ENCODE assay signal across 17 cellular contexts in the genomic region with DNA sequence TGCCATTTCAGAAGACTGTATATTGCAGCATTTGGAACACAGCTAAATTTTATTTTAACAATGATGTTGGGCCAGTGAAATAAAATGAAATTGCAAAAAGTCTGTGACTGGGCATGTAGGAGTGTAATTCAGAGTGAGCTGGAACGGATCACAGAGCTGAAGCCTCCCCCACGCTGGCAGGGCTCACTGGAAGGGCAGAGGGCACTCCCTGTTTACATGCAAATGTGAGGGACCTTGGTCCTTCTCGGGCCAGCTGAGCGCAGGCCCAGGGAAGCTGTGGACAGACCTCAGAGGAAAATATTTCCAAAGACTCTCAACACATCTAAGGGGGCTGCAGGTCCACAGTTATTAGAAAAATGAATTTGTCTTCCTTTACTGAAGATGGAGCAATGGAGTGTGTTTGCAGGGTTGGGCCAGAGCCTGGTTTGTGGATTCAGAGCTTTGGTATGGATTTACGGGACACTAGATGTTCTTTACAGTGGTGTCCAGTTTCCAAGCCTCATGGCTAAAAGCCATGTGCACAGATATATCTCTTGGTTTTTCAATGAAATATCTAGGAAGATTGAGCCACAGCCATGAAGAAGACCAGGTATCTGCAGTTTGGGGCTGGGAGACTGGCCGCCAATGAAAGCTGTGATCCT. TPM values are rescaled to one million over a fixed set of nuclear protein-coding genes. Genes with fewer than 3 reads are reported as not detected.
DNase-seq lines count a peak whose midpoint lies in the region; ATAC-seq, FAIRE-seq and TF ChIP-seq lines count a peak whose summit lies in the region.
"Had no signal": no experiment of that assay in that cellular context is flagged by ENCODE, and none has a peak within 500 bp of the region (broad histone marks: within the 10 kb centered on the region; RNA-seq: fewer than 3 reads in every experiment).

No MANE protein-coding gene starts in this region.

- H3K79me2 ChIP-seq in GM23248 (ENCODE audit: insufficient read depth) (no peaks in the 10 kb centered on the region), endothelial cell of umbilical vein (ENCODE audit: control insufficient read depth, insufficient read depth, low read length) (no peaks in the 10 kb centered on the region)

- dilution Hi-C loops in endothelial cell of umbilical vein (cut with MboI; ENCODE audit: extremely low pct_ligation_motif_present, low sequenced_read_pairs) = no loop called here

- in situ Hi-C loops in GM23248 (cut with MboI) = no loop called here

- peak; percentile 58 for DNase-seq in GM23248
- DNase-seq in endothelial cell of umbilical vein (ENCODE audit: low read depth, low spot score) = peak; percentile 17
- peak; percentile 20 for DNase-seq in stromal cell of bone marrow (ENCODE audit: low read depth)
- DNase-seq in colonic mucosa = no peak
- no peak for DNase-seq in D341Med (ENCODE audit: low spot score)
- DNase-seq in NK-92 treated with Interleukin-12 subunit alpha and Interleukin-12 subunit beta, amount 100 ng/mL, for 24 hours (lab: John Stamatoyannopoulos, UW) = no peak
- DNase-seq: activated CD4-positive, alpha-beta memory T cell treated with anti-CD3 and anti-CD28 coated beads for 36 hours; NCI-H1417; NCI-H2171; NCI-H748 treated with DMSO at 0.1 percent for 48 hours; stimulated activated naive CD8-positive, alpha-beta T cell treated with anti-CD3 and anti-CD28 coated beads, Interleukin-15, Interleukin-2, amounts not matched to agents 100 U/mL and 50 U/mL, for 24 hours had no signal

- no peaks in the 10 kb centered on the region for H3K9me1 ChIP-seq in endothelial cell of umbilical vein (replicated peaks; ENCODE audit: control insufficient read depth, extremely low read depth, insufficient read depth, low read length)

- H2AFZ ChIP-seq in GM23248 (peak overlapping the region; percentile 12; the same call in 1 of the 2 replicates), endothelial cell of umbilical vein (ENCODE audit: low read depth, low read length) (no peak overlapping the region)

- TF ChIP-seq CTCF in endothelial cell of umbilical vein (IDR thresholded peaks at IDR 0.05; ENCODE audit: extremely low read depth in 1 of 2, insufficient read depth in 1 of 2, low read depth in 1 of 2, low read length in 2 of 2) (no peak), liver (IDR thresholded peaks at IDR 0.05; ENCODE audit: low read depth, low read length, missing input control) (no peak), colonic mucosa (IDR thresholded peaks at IDR 0.05) (no peak)

- H3K36me3 ChIP-seq in GM23248 (ENCODE audit: low read depth) (no peaks in the 10 kb centered on the region), endothelial cell of umbilical vein (ENCODE audit: control insufficient read depth in 2 of 2, extremely low read depth in 1 of 2, insufficient read depth in 2 of 2, low read length in 2 of 2) (no peaks in the 10 kb centered on the region), liver (ENCODE audit: control insufficient read depth in 4 of 4, insufficient read depth in 3 of 4, low read depth in 1 of 4, low read length in 3 of 4) (no peaks in the 10 kb centered on the region), colonic mucosa (no peaks in the 10 kb centered on the region)

- TF ChIP-seq RAD21 in liver (IDR thresholded peaks at IDR 0.05) = peak; percentile 59 to 71

- POLR2A ChIA-PET in endothelial cell of umbilical vein (lab: Charles Lee) = no interaction called here

- no peak for FAIRE-seq in endothelial cell of umbilical vein (lab: Jason Lieb, UNC)

- H3F3A ChIP-seq in GM23248 (ENCODE audit: insufficient read depth) = no peaks in the 10 kb centered on the region

- H4K20me1 ChIP-seq in GM23248 (ENCODE audit: insufficient read depth) = no peaks in the 10 kb centered on the region
- H4K20me1 ChIP-seq in endothelial cell of umbilical vein (replicated peaks; ENCODE audit: control insufficient read depth, extremely low read depth, insufficient read depth, low read length) = no peaks in the 10 kb centered on the region

- 33 to 40% methylated on average over 6 of the region's 6 CpGs for WGBS in GM23248 (ENCODE audit: low coverage in 1 of 2, low lambda C conversion rate in 2 of 2, missing lambda C conversion rate in 2 of 2), 2 experiments
- 38% methylated on average over 6 of the region's 6 CpGs for WGBS in liver

- H3K4me3 ChIP-seq in GM23248 = no peak overlapping the region
- no peak overlapping the region for H3K4me3 ChIP-seq in endothelial cell of umbilical vein (replicated peaks in 1 of 3; ENCODE audit: insufficient read depth in 1 of 3, low read depth in 1 of 3, low read length in 3 of 3)
- H3K4me3 ChIP-seq in liver (ENCODE audit: low read depth in 1 of 3, low read length in 3 of 3) = no peak overlapping the region
- H3K4me3 ChIP-seq in colonic mucosa = no peak overlapping the region
- H3K4me3 ChIP-seq: coronary artery had no signal

- BruUV-seq in endothelial cell of umbilical vein (replicated peaks; lab: Mats Ljungman, UMichigan) = no TSS peak

- H3K4me2 ChIP-seq in GM23248 (ENCODE audit: unreplicated experiment) (no peak overlapping the region), endothelial cell of umbilical vein (ENCODE audit: insufficient read depth, low read length) (no peak overlapping the region)

- intact Hi-C loops in endothelial cell of umbilical vein (cut with micrococcal nuclease) (no loop called here), colonic mucosa (cut with DNase I) (no loop called here)

- no peaks in the 10 kb centered on the region for H3K9me3 ChIP-seq in GM23248 (ENCODE audit: low read depth)
- no peaks in the 10 kb centered on the region for H3K9me3 ChIP-seq in endothelial cell of umbilical vein (replicated peaks; ENCODE audit: control insufficient read depth, insufficient read depth, low read length)
- H3K9me3 ChIP-seq in liver (ENCODE audit: control insufficient read depth in 4 of 4, low read length in 3 of 4) = no peaks in the 10 kb centered on the region
- H3K9me3 ChIP-seq in colonic mucosa = no peaks in the 10 kb centered on the region

- 0 out of 2 replicates have a peak, but pooled peaks cover 8% of the 10 kb centered on the region for H3K4me1 ChIP-seq in GM23248 (ENCODE audit: insufficient read depth)
- no peaks in the 10 kb centered on the region for H3K4me1 ChIP-seq in endothelial cell of umbilical vein (ENCODE audit: control insufficient read depth, extremely low read depth, insufficient read depth, low read length)
- H3K4me1 ChIP-seq in liver (ENCODE audit: control insufficient read depth in 4 of 4, insufficient read depth in 4 of 4, low read length in 3 of 4) = peaks cover 6 to 19% (median 15%) of the 10 kb centered on the region in 4 donors
- H3K4me1 ChIP-seq in colonic mucosa = no peaks in the 10 kb centered on the region

- H3K9me2 ChIP-seq in GM23248 (ENCODE audit: insufficient read depth) = no peaks in the 10 kb centered on the region

- ATAC-seq in GM19455 (IDR thresholded peaks at IDR 0.05; ENCODE audit: unreplicated experiment) = no peak
- ATAC-seq: stimulated activated naive CD8-positive, alpha-beta T cell treated with anti-CD3 and anti-CD28 coated beads, Interleukin-15, Interleukin-2, amounts not matched to agents 100 U/mL and 50 U/mL, for 24 hours had no signal

- CTCF ChIA-PET in endothelial cell of umbilical vein (lab: Charles Lee) = no interaction called here

- peaks cover 11% of the 10 kb centered on the region; the same call in 1 of the 2 replicates for H3K27me3 ChIP-seq in GM23248 (replicated peaks; ENCODE audit: insufficient read depth)
- H3K27me3 ChIP-seq in endothelial cell of umbilical vein (ENCODE audit: control insufficient read depth in 2 of 2, insufficient read depth in 2 of 2, low read length in 2 of 2) = peaks cover 2% of the 10 kb centered on the region in 2 experiments
- H3K27me3 ChIP-seq in liver (ENCODE audit: control insufficient read depth in 4 of 4, insufficient read depth in 4 of 4, low read length in 3 of 4) = no peaks in the 10 kb centered on the region
- H3K27me3 ChIP-seq in colonic mucosa = no peaks in the 10 kb centered on the region

- H3K27ac ChIP-seq in GM23248 (peak overlapping the region; percentile 16; the same call in 1 of the 2 replicates), endothelial cell of umbilical vein (ENCODE audit: insufficient read depth, low read depth, low read length) (no peak overlapping the region), liver (ENCODE audit: low read depth in 1 of 2, low read length in 2 of 2) (peak overlapping the region; percentile 72 to 91), colonic mucosa (no peak overlapping the region)
- H3K27ac ChIP-seq: coronary artery had no signal

- TF ChIP-seq POLR2A in endothelial cell of umbilical vein (IDR thresholded peaks at IDR 0.05; ENCODE audit: low read depth, low read length) = no peak

- H3K9ac ChIP-seq in GM23248 (no peak overlapping the region), endothelial cell of umbilical vein (replicated peaks; ENCODE audit: extremely low read depth, insufficient read depth, low read length) (no peak overlapping the region), liver (ENCODE audit: low read depth in 1 of 2, low read length in 2 of 2) (no peak overlapping the region), colonic mucosa (ENCODE audit: low read depth in 2 of 2, low read length in 2 of 2) (no peak overlapping the region)

TF ChIP-seq in endothelial cell of umbilical vein, 7 proteins besides CTCF, POLR2A, EP300 and RAD21 (continues in another document):
- TF ChIP-seq GATA2 (IDR thresholded peaks at IDR 0.05; ENCODE audit: insufficient read depth, insufficient read length, low read depth, low read length) = no peak
- TF ChIP-seq JUN (IDR thresholded peaks at IDR 0.05; ENCODE audit: borderline replicate concordance, insufficient read depth, insufficient read length, low read depth) = no peak

RNA-seq across cellular contexts. Expression of a gene that starts 32.0 kb away (rescaled TPM):
- not detected in 2 replicates for total RNA-seq in GM23248 (2014; rRNA removed; shearing (Covaris generic))
- not detected in 2 replicates for polyA plus RNA-seq in GM23248 (2016; fragmentation: Nextera tagmentation; extraction: Ambion mirVana)
- total RNA-seq in endothelial cell of umbilical vein = 0.53 TPM in 1 of 2 replicates, not detected in the other
- polyA plus RNA-seq in endothelial cell of umbilical vein = 0.19 and 0.54 TPM in 2 replicates
- 0.15 and 0.25 TPM in 2 replicates for polyA plus RNA-seq in endothelial cell of umbilical vein (2011; cell fraction: cytosol; rRNA removed)
- 0.08 and 0.41 TPM in 2 replicates for polyA plus RNA-seq in endothelial cell of umbilical vein (2011; cell fraction: nucleus; rRNA removed)
- polyA plus RNA-seq in endothelial cell of umbilical vein (2012) = 0.33 TPM in 1 of 2 replicates, not detected in the other
- polyA minus RNA-seq in endothelial cell of umbilical vein = 0.39 and 0.55 TPM in 2 replicates
- not detected for polyA minus RNA-seq in endothelial cell of umbilical vein (2011; cell fraction: cytosol; rRNA and poly(A)+ RNA removed)
- polyA minus RNA-seq in endothelial cell of umbilical vein (2011; cell fraction: nucleus; rRNA and poly(A)+ RNA removed) = 1.1 TPM in 1 of 2 replicates, not detected in the other
- total RNA-seq in liver = not detected
- not detected for polyA plus RNA-seq in liver
- total RNA-seq in colonic mucosa = not detected
- total RNA-seq: activated CD4-positive, alpha-beta memory T cell treated with anti-CD3 and anti-CD28 coated beads for 36 hours; HT1080; LHCN-M2 had no signal
- polyA plus RNA-seq: neural cell had no signal

Comparison
In these comparisons a context has a peak if more than half of its experiments do, and no peak if none do; other contexts are left out.
1. DNase-seq: peak in GM23248 (single experiment), endothelial cell of umbilical vein (single experiment) and stromal cell of bone marrow (single experiment); none in colonic mucosa (single experiment), D341Med (single experiment) and NK-92 treated with Interleukin-12 subunit alpha and Interleukin-12 subunit beta, amount 100 ng/mL, for 24 hours (single experiment).
2. H3K27ac ChIP-seq: peak in GM23248 (single experiment) and liver (2 of 2); none in endothelial cell of umbilical vein (single experiment) and colonic mucosa (single experiment).